ENCODE assay signal across 8 cellular contexts in genomic region chr16:82414476-82414875, GRCh38.
"Had no signal": no experiment of that assay in that cellular context is flagged by ENCODE, and none has a peak within 500 bp of the region (broad histone marks: within the 10 kb centered on the region; RNA-seq: fewer than 3 reads in every experiment).

No MANE protein-coding gene starts in this region.

- H3K27ac Mint-ChIP-seq: HFFc6 had no signal

- FAIRE-seq: HTR-8/SVneo had no signal

- H3K4me3 Mint-ChIP-seq: HFFc6 had no signal

- H3K9me3 ChIP-seq: HAP-1 had no signal

- H3K4me3 ChIP-seq: GM23248, HAP-1 had no signal

- H3K36me3 ChIP-seq: HAP-1 had no signal

- H3K27ac ChIP-seq: GM23248 had no signal

- DNase-seq: GM23248, GOT3, H7, HFFc6, IMR-90 had no signal

- ATAC-seq: HCT116 had no signal

- H3K4me1 ChIP-seq: HAP-1 had no signal
